1 cellular context compared by ENCODE assay signal in the genomic region with DNA sequence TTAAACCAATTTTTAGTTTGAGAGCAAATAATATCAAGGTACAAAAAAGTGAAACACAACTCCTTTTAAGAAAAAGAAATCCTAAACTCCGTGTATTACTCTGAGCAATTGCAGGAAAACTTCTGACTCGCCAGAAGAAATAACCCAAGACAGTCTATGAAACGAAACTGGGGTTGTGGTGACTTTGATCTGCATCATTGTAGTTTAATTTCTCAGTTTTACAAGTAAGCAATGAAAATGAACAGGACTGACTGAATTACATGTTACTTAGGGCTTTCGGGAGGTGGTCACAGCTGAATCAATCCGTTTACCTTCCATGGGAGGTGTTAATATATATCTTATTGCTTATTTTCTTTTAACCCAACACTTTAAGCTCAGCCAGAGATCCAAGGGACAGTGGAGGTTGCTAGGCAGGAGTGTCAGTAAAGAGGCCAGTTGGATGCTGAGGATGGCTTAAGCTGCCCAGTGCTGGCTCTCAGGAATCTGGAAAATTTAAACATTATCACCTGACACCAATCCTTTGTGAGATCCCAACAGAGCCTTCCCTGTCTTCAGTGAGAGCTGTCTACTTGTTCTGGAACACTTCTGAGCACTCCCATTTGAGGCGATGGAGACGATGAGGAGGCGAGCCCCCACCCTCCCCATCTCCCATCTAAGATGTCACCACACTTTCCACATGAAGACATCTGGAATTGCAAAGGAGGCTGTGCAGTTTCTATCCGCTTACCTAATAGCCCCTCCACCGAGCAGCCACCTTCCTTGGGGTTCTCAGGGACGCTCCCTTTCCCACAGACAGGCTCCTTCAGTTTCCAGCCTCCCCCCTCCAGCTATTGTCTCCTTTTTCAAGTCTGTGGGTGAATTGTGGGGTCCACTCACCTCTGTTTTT.
TF ChIP-seq lines count a peak whose summit lies in the region.

No MANE protein-coding gene starts in this region.

TF ChIP-seq in A549, 52 proteins besides CTCF, POLR2A, EP300 and RAD21:
- TF ChIP-seq, protein P1, sequence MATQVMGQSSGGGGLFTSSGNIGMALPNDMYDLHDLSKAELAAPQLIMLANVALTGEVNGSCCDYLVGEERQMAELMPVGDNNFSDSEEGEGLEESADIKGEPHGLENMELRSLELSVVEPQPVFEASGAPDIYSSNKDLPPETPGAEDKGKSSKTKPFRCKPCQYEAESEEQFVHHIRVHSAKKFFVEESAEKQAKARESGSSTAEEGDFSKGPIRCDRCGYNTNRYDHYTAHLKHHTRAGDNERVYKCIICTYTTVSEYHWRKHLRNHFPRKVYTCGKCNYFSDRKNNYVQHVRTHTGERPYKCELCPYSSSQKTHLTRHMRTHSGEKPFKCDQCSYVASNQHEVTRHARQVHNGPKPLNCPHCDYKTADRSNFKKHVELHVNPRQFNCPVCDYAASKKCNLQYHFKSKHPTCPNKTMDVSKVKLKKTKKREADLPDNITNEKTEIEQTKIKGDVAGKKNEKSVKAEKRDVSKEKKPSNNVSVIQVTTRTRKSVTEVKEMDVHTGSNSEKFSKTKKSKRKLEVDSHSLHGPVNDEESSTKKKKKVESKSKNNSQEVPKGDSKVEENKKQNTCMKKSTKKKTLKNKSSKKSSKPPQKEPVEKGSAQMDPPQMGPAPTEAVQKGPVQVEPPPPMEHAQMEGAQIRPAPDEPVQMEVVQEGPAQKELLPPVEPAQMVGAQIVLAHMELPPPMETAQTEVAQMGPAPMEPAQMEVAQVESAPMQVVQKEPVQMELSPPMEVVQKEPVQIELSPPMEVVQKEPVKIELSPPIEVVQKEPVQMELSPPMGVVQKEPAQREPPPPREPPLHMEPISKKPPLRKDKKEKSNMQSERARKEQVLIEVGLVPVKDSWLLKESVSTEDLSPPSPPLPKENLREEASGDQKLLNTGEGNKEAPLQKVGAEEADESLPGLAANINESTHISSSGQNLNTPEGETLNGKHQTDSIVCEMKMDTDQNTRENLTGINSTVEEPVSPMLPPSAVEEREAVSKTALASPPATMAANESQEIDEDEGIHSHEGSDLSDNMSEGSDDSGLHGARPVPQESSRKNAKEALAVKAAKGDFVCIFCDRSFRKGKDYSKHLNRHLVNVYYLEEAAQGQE (IDR thresholded peaks at IDR 0.05): no peak
- TF ChIP-seq BHLHE40 (IDR thresholded peaks at IDR 0.05; ENCODE audit: low read depth, low read length): no peak
